8 cellular contexts compared by ENCODE assay signal in the genomic region with DNA sequence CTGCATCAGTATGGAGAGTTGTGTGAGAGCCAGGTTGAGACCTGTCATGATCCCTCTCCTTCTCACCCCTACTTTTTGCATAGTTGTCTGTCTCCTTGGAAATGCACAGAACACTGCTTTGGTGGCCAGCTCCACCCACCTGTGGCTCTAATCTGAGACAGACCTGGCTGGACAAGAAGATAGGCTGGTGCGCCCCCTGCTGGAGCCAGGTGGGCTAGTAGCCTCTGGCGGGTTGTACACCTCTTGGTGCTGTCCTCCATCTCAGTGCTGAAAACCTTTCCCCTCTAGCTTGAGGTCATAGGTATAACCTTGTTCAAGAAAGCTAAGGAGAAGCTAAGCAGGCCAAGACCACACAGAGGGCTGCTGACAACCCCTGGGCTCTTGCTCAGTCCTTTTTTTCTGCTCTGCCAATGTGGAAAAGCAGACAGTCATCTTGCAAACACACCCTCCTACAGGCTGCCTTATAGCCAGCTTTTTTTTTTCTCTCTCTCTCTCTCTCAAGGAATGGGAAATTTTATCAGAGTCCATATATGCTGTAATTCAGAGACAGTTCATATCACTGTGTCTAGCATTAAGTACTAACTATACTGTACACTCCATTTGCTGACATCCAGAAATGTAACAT. TPM values are rescaled to one million over a fixed set of nuclear protein-coding genes. Genes with fewer than 3 reads are reported as not detected.
DNase-seq lines count a peak whose midpoint lies in the region; ATAC-seq and TF ChIP-seq lines count a peak whose summit lies in the region.

No MANE protein-coding gene starts in this region.

- H3K9me3 ChIP-seq in WERI-Rb-1 (ENCODE audit: severe bottlenecking) (no peaks in the 10 kb centered on the region), gastrocnemius medialis (no peaks in the 10 kb centered on the region)

- intact Hi-C loops in gastrocnemius medialis (cut with DNase I; ENCODE audit: low total_unique reads), result no loop called here

- no peaks in the 10 kb centered on the region for H3K36me3 Mint-ChIP-seq in HFFc6 (ENCODE audit: low read depth)

- no peak overlapping the region for H3K27ac Mint-ChIP-seq in HFFc6

- peak; percentile 43; the same call in 1 of the 2 replicates for TF ChIP-seq CTCF in HFFc6 (IDR thresholded peaks at IDR 0.05)
- TF ChIP-seq CTCF in WERI-Rb-1 (IDR thresholded peaks at IDR 0.05; ENCODE audit: low read depth, low read length), result peak; percentile 94
- peak; percentile 83 for TF ChIP-seq CTCF in foreskin keratinocyte (conservative IDR thresholded peaks at IDR 0.05)
- TF ChIP-seq CTCF in gastrocnemius medialis (IDR thresholded peaks at IDR 0.05 in 4 of 5, conservative IDR thresholded peaks at IDR 0.05 in 1 of 5), result no peak

- no peak for TF ChIP-seq POLR2A in gastrocnemius medialis (IDR thresholded peaks at IDR 0.05)

- peaks cover 74% of the 10 kb centered on the region for H3K9me3 Mint-ChIP-seq in HFFc6

- H3K27me3 ChIP-seq in WERI-Rb-1 (ENCODE audit: insufficient read depth, low read depth, severe bottlenecking) (no peaks in the 10 kb centered on the region), foreskin keratinocyte (no peaks in the 10 kb centered on the region), gastrocnemius medialis (peaks cover 0 to 7% (median 4%) of the 10 kb centered on the region in 3 donors)

- H3K4me1 Mint-ChIP-seq in HFFc6 (ENCODE audit: low read depth), result no peaks in the 10 kb centered on the region

- H3K27ac ChIP-seq in WERI-Rb-1 (no peak overlapping the region), foreskin keratinocyte (no peak overlapping the region), gastrocnemius medialis (no peak overlapping the region)

- H3K4me3 Mint-ChIP-seq in HFFc6, result no peak overlapping the region

- H3K27me3 Mint-ChIP-seq in HFFc6 (ENCODE audit: insufficient read depth), result no peaks in the 10 kb centered on the region

- peak; percentile 64 for DNase-seq in activated effector memory CD4-positive, alpha-beta T cell treated with anti-CD3 and anti-CD28 coated beads, Interleukin-2, amount 50 U/mL, for 16 hours
- no peak for DNase-seq in activated effector memory CD4-positive, alpha-beta T cell treated with Interleukin-2 at 50 U/mL for 16 hours
- no peak for DNase-seq in HFFc6
- peak; percentile 35 for DNase-seq in NCI-H1417 treated with DMSO at 0.1 percent for 48 hours (lab: John Stamatoyannopoulos, UW)
- peak; percentile 92 for DNase-seq in WERI-Rb-1
- peak; percentile 13 to 49 for DNase-seq in foreskin keratinocyte
- peak; percentile 46 for DNase-seq in renal cortical epithelial cell (ENCODE audit: low read depth)
- no peak for DNase-seq in gastrocnemius medialis

- H3K4me1 ChIP-seq in foreskin keratinocyte, result no peaks in the 10 kb centered on the region
- peaks cover 0 to 4% of the 10 kb centered on the region in 2 donors for H3K4me1 ChIP-seq in gastrocnemius medialis

- no peaks in the 10 kb centered on the region for H3K36me3 ChIP-seq in WERI-Rb-1
- H3K36me3 ChIP-seq in gastrocnemius medialis, result no peaks in the 10 kb centered on the region

- ATAC-seq in foreskin keratinocyte (peak; percentile 86), gastrocnemius medialis (no peak)

- H3K4me3 ChIP-seq in WERI-Rb-1 (ENCODE audit: low read depth, low read length) (no peak overlapping the region), gastrocnemius medialis (no peak overlapping the region)

- in situ Hi-C loops in gastrocnemius medialis (cut with MboI; ENCODE audit: low sequenced_read_pairs in 4 of 4), result no loop called here

RNA-seq across cellular contexts. Expression of a gene that starts 58.8 kb away (rescaled TPM):
- 1 to 10 TPM in 5 of 6 experiments, under 1 TPM in 1; 0.31 to 4.0 (median 3.0) TPM for total RNA-seq in HFFc6 (2021; fragmentation: NEBNext Ultra II Directional; extraction: Animal tissue kit (Norgen Biotek cat#: 25700))
- total RNA-seq in foreskin keratinocyte, result 3.0 and 3.7 TPM in 2 replicates
- polyA plus RNA-seq in foreskin keratinocyte, result 1.3 and 1.6 TPM in 2 replicates
- total RNA-seq in renal cortical epithelial cell, result 3.0 and 18.4 TPM in 2 replicates
- total RNA-seq in gastrocnemius medialis, result 1 to 10 TPM in 3 of 4 donors, under 1 TPM in 1; 0.85 to 7.0 (median 3.2) TPM

Comparison
In these comparisons a context has a peak if more than half of its experiments do, and no peak if none do; other contexts are left out.
1. DNase-seq: peak in activated effector memory CD4-positive, alpha-beta T cell treated with anti-CD3 and anti-CD28 coated beads, Interleukin-2, amount 50 U/mL, for 16 hours (single experiment), NCI-H1417 treated with DMSO at 0.1 percent for 48 hours (single experiment), WERI-Rb-1 (single experiment), foreskin keratinocyte (2 of 2) and renal cortical epithelial cell (single experiment); none in activated effector memory CD4-positive, alpha-beta T cell treated with Interleukin-2 at 50 U/mL for 16 hours (single experiment), HFFc6 (single experiment) and gastrocnemius medialis (0 of 2).
2. CTCF ChIP-seq: peak in HFFc6 (single experiment), WERI-Rb-1 (single experiment) and foreskin keratinocyte (single experiment); none in gastrocnemius medialis (0 of 5).